10 cellular contexts compared by ENCODE assay signal in the genomic region with DNA sequence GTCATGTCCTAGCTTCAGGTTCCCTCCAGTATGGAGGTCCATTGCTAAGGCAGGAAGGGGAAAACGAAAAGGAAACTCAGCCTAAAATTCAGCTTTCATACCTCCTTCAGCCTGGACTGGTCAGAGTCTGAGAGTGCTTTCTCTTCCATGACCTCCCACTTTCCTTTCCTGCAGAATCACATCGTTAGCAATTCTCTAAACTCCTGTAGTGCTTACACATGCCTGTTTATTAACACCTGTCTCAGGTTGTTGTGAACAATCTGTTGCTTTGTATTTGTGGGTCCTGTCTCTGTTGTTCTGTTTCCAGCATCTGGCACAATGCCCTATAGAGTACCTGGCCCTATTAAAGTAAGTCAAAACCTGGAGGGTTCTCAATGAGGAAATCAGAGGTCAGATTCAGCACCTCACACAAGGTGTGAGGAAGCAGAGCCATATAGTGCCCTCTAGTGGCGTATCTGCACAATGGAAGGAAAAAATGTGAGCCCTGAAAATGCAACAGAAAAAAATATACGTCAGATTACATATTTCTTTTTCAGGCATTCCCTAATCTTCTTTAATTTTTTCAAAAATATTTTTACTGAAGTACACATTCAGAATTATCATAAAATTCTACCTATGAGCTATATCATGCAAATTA. TPM values are rescaled to one million over a fixed set of nuclear protein-coding genes. Genes with fewer than 3 reads are reported as not detected.
DNase-seq lines count a peak whose midpoint lies in the region; ATAC-seq and TF ChIP-seq lines count a peak whose summit lies in the region.
"Not testable (repeated sequence)": the region's sequence is repeated elsewhere in the genome, so short reads cannot be mapped to it uniquely, and the experiment has no call there.
"Had no signal": no experiment of that assay in that cellular context is flagged by ENCODE, and none has a peak within 500 bp of the region (broad histone marks: within the 10 kb centered on the region; RNA-seq: fewer than 3 reads in every experiment).

No MANE protein-coding gene starts in this region.

- not testable (repeated sequence) for H3K27me3 ChIP-seq in BE2C; KMS-11 (ENCODE audit: insufficient read depth, low read depth); Peyer's patch; iPS DF 6.9 (ENCODE audit: control insufficient read depth, insufficient read depth, low read length)

- not testable (repeated sequence) for H3K9me3 ChIP-seq in BE2C; Peyer's patch; iPS DF 6.9 (ENCODE audit: control insufficient read depth, insufficient read depth, low read length)

- H3K4me3 ChIP-seq in BE2C (ENCODE audit: low read depth, low read length); KMS-11 (IDR thresholded peaks at IDR 0.05; ENCODE audit: insufficient read depth, low read depth, low read length); Peyer's patch; iPS DF 6.9 (ENCODE audit: low read length): not testable (repeated sequence)

- not testable (repeated sequence) for H4K20me1 ChIP-seq in KMS-11 (ENCODE audit: insufficient read depth)

- H3K79me2 ChIP-seq in KMS-11 (ENCODE audit: insufficient read depth, low read depth) = not testable (repeated sequence)

- not testable (repeated sequence) for H3K27ac ChIP-seq in KMS-11; Peyer's patch; iPS DF 6.9 (ENCODE audit: low read length)

- ATAC-seq in GM18517 (IDR thresholded peaks at IDR 0.05; ENCODE audit: unreplicated experiment) = peak; percentile 93
- ATAC-seq in HG02571 (IDR thresholded peaks at IDR 0.05; ENCODE audit: unreplicated experiment) = peak; percentile 68

- peak; percentile 72 for TF ChIP-seq CTCF in BE2C (IDR thresholded peaks at IDR 0.05; ENCODE audit: low read depth, low read length)
- TF ChIP-seq CTCF in KMS-11 (conservative IDR thresholded peaks at IDR 0.05; ENCODE audit: low read depth, low read length) = peak; percentile 64
- peak in 4 of 6 experiments; percentile 48 to 54 (median 48) for TF ChIP-seq CTCF in Peyer's patch (IDR thresholded peaks at IDR 0.05)

- not testable (repeated sequence) for H3K36me3 ChIP-seq in BE2C; KMS-11 (ENCODE audit: insufficient read depth); Peyer's patch; iPS DF 6.9 (ENCODE audit: control insufficient read depth, insufficient read depth, low read length)

- not testable (repeated sequence) for H2AFZ ChIP-seq in KMS-11 (ENCODE audit: low read depth)

- not testable (repeated sequence) for H3K9ac ChIP-seq in KMS-11

- not testable (repeated sequence) for TF ChIP-seq POLR2A in Peyer's patch (IDR thresholded peaks at IDR 0.05)

- not testable (repeated sequence) for H3K4me1 ChIP-seq in BE2C; KMS-11 (ENCODE audit: low read depth, poor library complexity, severe bottlenecking); Peyer's patch; iPS DF 6.9 (ENCODE audit: control insufficient read depth, insufficient read depth, low read length)

- H3K4me2 ChIP-seq in KMS-11 = not testable (repeated sequence)

- WGBS in iPS DF 6.9 (ENCODE audit: insufficient coverage, insufficient read length) = no CpG with 5 or more reads among the region's 4 CpGs

- peak; percentile 12 for DNase-seq in BE2C
- DNase-seq in Peyer's patch = peak in 1 of 3 donors; percentile 51
- DNase-seq in astrocyte of the hippocampus (ENCODE audit: low read depth, low spot score) = peak; percentile 13
- peak; percentile 13 for DNase-seq in iPS DF 6.9 (ENCODE audit: low read depth, low spot score)
- peak; percentile 29 for DNase-seq in retina

RNA-seq across cellular contexts. Expression of a gene that starts 2.3 kb away (rescaled TPM):
- polyA plus RNA-seq in BE2C (2012; ENCODE audit: insufficient read depth, insufficient read length, low read depth) = not detected
- total RNA-seq in Peyer's patch = not detected
- total RNA-seq: gastrocnemius medialis, vagina had no signal
